In the genomic region with DNA sequence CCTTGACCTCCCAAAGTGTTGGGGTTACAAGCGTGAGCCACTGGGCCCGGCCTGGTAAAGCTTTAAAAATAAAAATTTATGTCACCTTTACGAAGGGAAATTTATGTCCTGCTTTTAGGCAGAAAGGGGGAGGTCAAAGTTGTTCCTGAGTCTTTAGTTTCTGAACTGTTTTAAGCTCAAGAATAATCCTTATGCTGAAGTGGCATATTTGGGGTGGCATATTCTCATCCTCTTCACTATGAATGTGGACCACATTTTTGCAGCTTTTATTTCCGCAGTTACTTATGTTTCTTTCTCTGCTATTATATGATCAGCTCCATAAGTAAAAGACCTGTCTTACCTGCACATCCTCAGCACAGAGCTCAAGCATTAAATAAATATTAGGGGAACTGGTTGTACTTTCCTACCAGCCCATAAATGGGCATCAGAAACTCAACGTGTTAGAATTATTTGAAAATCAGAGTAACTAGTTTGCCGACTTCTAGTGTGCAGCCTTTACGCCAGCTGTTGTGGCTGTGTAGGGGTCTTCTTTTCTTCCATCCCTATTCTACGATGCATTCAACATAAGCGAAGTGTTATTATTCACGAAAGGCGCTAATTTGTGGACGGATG, we compare ENCODE assay signal across 8 cellular contexts. TPM values are rescaled to one million over a fixed set of nuclear protein-coding genes. Genes with fewer than 3 reads are reported as not detected.
A peak's percentile ranks its signal among the peaks of the same experiment; 100 is the strongest.
DNase-seq lines count a peak whose midpoint lies in the region; ATAC-seq and TF ChIP-seq lines count a peak whose summit lies in the region.

No MANE protein-coding gene starts in this region.

- H3K9me3 ChIP-seq in A673 (ENCODE audit: low read depth, low read length, poor library complexity, severe bottlenecking) (no peaks in the 10 kb centered on the region), HUES48 (ENCODE audit: control insufficient read depth, insufficient read depth, low read length) (no peaks in the 10 kb centered on the region)
- H3K9me3 ChIP-seq in naive thymus-derived CD4-positive, alpha-beta T cell (ENCODE audit: control insufficient read depth in 2 of 3, low read length in 3 of 3) = no peaks in the 10 kb centered on the region

- no peak for TF ChIP-seq CTCF in A673 (conservative IDR thresholded peaks at IDR 0.05; ENCODE audit: low read depth, low read length)

- POLR2A ChIA-PET in A673 (lab: Charles Lee; ENCODE audit: low non-redundant PET) = interaction anchor here (0.5 kb wide), 1 partner anchor 1457 kb away, joined by 4 read pairs; no protein-coding TSS in a partner anchor
- POLR2A ChIA-PET in naive thymus-derived CD4-positive, alpha-beta T cell (lab: Charles Lee) = no interaction called here

- H3K27me3 Mint-ChIP-seq in naive thymus-derived CD4-positive, alpha-beta T cell = peaks cover 0 to 26% (median 0%) of the 10 kb centered on the region in 5 donors

- H3K4me1 Mint-ChIP-seq in naive thymus-derived CD4-positive, alpha-beta T cell = peaks cover 18 to 44% (median 26%) of the 10 kb centered on the region in 7 donors

- H3K4me3 Mint-ChIP-seq in naive thymus-derived CD4-positive, alpha-beta T cell = peak overlapping the region; percentile 45 to 96 (median 91)

- H3K27me3 ChIP-seq in A673 (replicated peaks; ENCODE audit: insufficient read depth, low read depth, low read length, poor library complexity) (no peaks in the 10 kb centered on the region), HUES48 (ENCODE audit: control insufficient read depth, insufficient read depth, low read length) (peaks cover 22% of the 10 kb centered on the region)
- no peaks in the 10 kb centered on the region for H3K27me3 ChIP-seq in naive thymus-derived CD4-positive, alpha-beta T cell (ENCODE audit: control insufficient read depth in 2 of 2, insufficient read depth in 2 of 2, low read length in 2 of 2)

- peak overlapping the region in 6 of 9 donors; percentile 94 to 98 (median 95) for H3K27ac Mint-ChIP-seq in naive thymus-derived CD4-positive, alpha-beta T cell

- intact Hi-C loops in A673 (cut with micrococcal nuclease; ENCODE audit: unreplicated experiment) = loop anchor here (5.0 kb wide), 1 partner anchor 398 kb away; no protein-coding TSS in a partner anchor
- intact Hi-C loops in naive thymus-derived CD4-positive, alpha-beta T cell (cut with micrococcal nuclease) = loop anchor here (2.0 kb wide), 2 partner anchors 72 to 494 kb away; a partner anchor contains a TSS

- CTCF ChIA-PET in A673 (lab: Charles Lee) = no interaction called here
- CTCF ChIA-PET in naive thymus-derived CD4-positive, alpha-beta T cell (lab: Charles Lee) = interaction anchor here (0.7 kb wide), 1 partner anchor 310 kb away, joined by 3 read pairs; no protein-coding TSS in a partner anchor

- no peak for DNase-seq in A673 (ENCODE audit: low spot score)
- DNase-seq in caudate nucleus (lab: John Stamatoyannopoulos, UW) = no peak
- DNase-seq in naive thymus-derived CD4-positive, alpha-beta T cell = no peak
- no peak for DNase-seq in GOT3 (lab: John Stamatoyannopoulos, UW)
- DNase-seq in NCI-H2107 treated with DMSO at 0.1 percent for 48 hours (lab: John Stamatoyannopoulos, UW; ENCODE audit: unreplicated experiment) = no peak
- DNase-seq in GM03348 (ENCODE audit: low spot score) = no peak

- H3K27ac ChIP-seq in A673 (ENCODE audit: low read depth, low read length, poor library complexity, severe bottlenecking) (peak overlapping the region; percentile 94), HUES48 (ENCODE audit: low read depth, low read length) (no peak overlapping the region), caudate nucleus (ENCODE audit: low read depth, low read length) (peak overlapping the region; percentile 90)
- no peak overlapping the region for H3K27ac ChIP-seq in naive thymus-derived CD4-positive, alpha-beta T cell (ENCODE audit: low read depth, low read length)

- ATAC-seq in naive thymus-derived CD4-positive, alpha-beta T cell = no peak
- ATAC-seq in HG02884 (IDR thresholded peaks at IDR 0.05; ENCODE audit: unreplicated experiment) = no peak

- no peak overlapping the region for H3K9ac ChIP-seq in HUES48 (ENCODE audit: low read depth, low read length)

- BruUV-seq in A673 (replicated peaks; lab: Mats Ljungman, UMichigan) = TSS peak; percentile 77

- H3K4me3 ChIP-seq in A673 (ENCODE audit: low read depth, low read length, poor library complexity, severe bottlenecking) (peak overlapping the region; percentile 66), HUES48 (ENCODE audit: low read depth, low read length) (peak overlapping the region; percentile 69; the same call in 1 of the 2 replicates)
- no peak overlapping the region for H3K4me3 ChIP-seq in naive thymus-derived CD4-positive, alpha-beta T cell (ENCODE audit: low read length)

- no peaks in the 10 kb centered on the region for H3K9me3 Mint-ChIP-seq in naive thymus-derived CD4-positive, alpha-beta T cell

- H3K36me3 Mint-ChIP-seq in naive thymus-derived CD4-positive, alpha-beta T cell = peaks cover 0 to 9% (median 4%) of the 10 kb centered on the region in 5 donors

- H3K36me3 ChIP-seq in A673 (ENCODE audit: insufficient read depth, low read length, poor library complexity, severe bottlenecking) (peaks cover 12% of the 10 kb centered on the region), HUES48 (ENCODE audit: control insufficient read depth, insufficient read depth, low read length) (no peaks in the 10 kb centered on the region)
- H3K36me3 ChIP-seq in naive thymus-derived CD4-positive, alpha-beta T cell (ENCODE audit: control insufficient read depth in 2 of 3, insufficient read depth in 3 of 3, low read length in 3 of 3) = no peaks in the 10 kb centered on the region

- H3K4me1 ChIP-seq in A673 (ENCODE audit: insufficient read depth, low read length, poor library complexity, severe bottlenecking) (peaks cover 28% of the 10 kb centered on the region), HUES48 (ENCODE audit: control insufficient read depth, insufficient read depth, low read length) (peaks cover 14% of the 10 kb centered on the region; the same call in 1 of the 2 replicates)
- H3K4me1 ChIP-seq in naive thymus-derived CD4-positive, alpha-beta T cell (ENCODE audit: control insufficient read depth in 2 of 2, insufficient read depth in 2 of 2, low read length in 2 of 2) = peaks cover 0 to 9% of the 10 kb centered on the region in 2 donors

RNA-seq across cellular contexts. Expression of a gene that starts 0.9 kb away (rescaled TPM):
- 59.5 and 72.4 TPM in 2 replicates for total RNA-seq in A673 (2021)
- total RNA-seq in naive thymus-derived CD4-positive, alpha-beta T cell = 10 to 100 TPM in 4 of 5 experiments, 1 to 10 TPM in 1; 6.5 to 20.2 (median 12.4) TPM
- 10 to 100 TPM; 16.8 to 21.1 TPM for polyA plus RNA-seq in naive thymus-derived CD4-positive, alpha-beta T cell

Comparison
In these comparisons a context has a peak if more than half of its experiments do, and no peak if none do; other contexts are left out.
1. H3K27ac ChIP-seq: peak in A673 (single experiment) and caudate nucleus (single experiment); none in HUES48 (single experiment) and naive thymus-derived CD4-positive, alpha-beta T cell (single experiment).